ENCODE assay signal across 1 cellular context in the genomic region with DNA sequence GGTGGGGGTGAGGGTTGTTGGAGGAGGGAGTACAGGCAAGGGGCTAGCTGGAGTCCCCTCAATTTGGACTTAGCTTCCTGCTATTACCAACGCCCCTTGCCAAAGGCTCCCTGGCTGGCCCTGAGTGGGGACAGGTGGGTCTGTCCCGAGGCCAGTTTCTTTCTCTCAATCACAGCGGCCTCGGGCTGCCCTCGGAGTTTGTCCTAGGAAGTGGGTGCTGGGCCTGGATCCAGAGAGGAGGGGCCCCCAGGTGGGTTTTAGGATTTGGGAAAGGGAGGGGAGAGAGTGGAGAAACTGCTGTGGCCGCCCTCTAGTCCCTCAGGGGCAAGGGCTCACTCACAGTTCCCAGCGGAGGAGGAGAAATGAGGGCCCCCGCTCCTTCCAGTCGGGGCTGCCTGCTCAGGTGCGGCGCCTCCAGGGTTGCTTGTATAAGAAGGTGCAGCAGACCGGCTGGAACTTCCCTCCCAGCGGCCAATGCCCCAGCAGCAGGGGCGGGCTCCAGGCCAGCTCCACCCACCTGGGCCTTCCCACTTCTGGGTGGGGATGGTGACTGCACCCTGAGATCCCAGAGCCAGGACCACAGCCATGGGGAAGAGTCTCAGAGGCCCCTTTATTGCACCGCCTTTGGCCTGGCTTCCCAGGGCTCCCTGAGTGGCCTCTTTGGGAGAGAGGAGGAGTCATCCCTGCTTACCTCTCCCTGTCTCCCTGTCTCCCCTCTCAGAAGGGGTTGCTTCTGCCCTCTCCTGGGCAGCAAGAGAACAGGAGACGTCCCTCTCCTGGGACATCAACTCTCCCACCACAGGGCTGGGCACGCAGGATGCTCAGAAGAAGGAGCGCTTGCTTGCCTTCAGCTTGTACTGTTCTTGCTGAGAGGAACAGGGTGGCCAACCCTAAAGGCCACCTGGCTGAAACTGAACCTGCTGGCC.
TF ChIP-seq lines count a peak whose summit lies in the region.

No MANE protein-coding gene starts in this region.

TF ChIP-seq in HepG2, 621 proteins besides CTCF, POLR2A, EP300 and RAD21 (continued from another document and continues in another):
- TF ChIP-seq ZNF224 (CRISPR knock-in tag; IDR thresholded peaks at IDR 0.05) (no peak), HDAC6 (IDR thresholded peaks at IDR 0.05; ENCODE audit: low read depth, low read length) (no peak), ZNF570 (CRISPR knock-in tag; IDR thresholded peaks at IDR 0.05; ENCODE audit: borderline replicate concordance) (no peak), ZNF816 (CRISPR knock-in tag; IDR thresholded peaks at IDR 0.05; ENCODE audit: borderline replicate concordance) (no peak), ZSCAN21 (CRISPR knock-in tag; IDR thresholded peaks at IDR 0.05; ENCODE audit: borderline replicate concordance) (no peak), ADNP (CRISPR knock-in tag; IDR thresholded peaks at IDR 0.05) (no peak), KLF16 (CRISPR knock-in tag; IDR thresholded peaks at IDR 0.05) (peak in 1 of 2 experiments; percentile 56; a peak in 1 of 4 replicates), KLF11 (CRISPR knock-in tag; IDR thresholded peaks at IDR 0.05) (no peak), ZNF430 (CRISPR knock-in tag; IDR thresholded peaks at IDR 0.05) (0 out of 2 replicates have a peak, but pooled peaks have one; percentile 51), GFI1 (CRISPR knock-in tag; IDR thresholded peaks at IDR 0.05; ENCODE audit: borderline replicate concordance) (no peak), ATF7 (IDR thresholded peaks at IDR 0.05) (no peak), ATF7 (CRISPR knock-in tag; IDR thresholded peaks at IDR 0.05) (no peak), STAG1 (CRISPR knock-in tag; IDR thresholded peaks at IDR 0.05) (peak; percentile 53), ARNT (IDR thresholded peaks at IDR 0.05) (no peak), ZFP90 (CRISPR knock-in tag; IDR thresholded peaks at IDR 0.05; ENCODE audit: borderline replicate concordance) (peak; percentile 43; the same call in 1 of the 2 replicates), THAP11 (CRISPR knock-in tag; IDR thresholded peaks at IDR 0.05) (peak; percentile 55), MLLT10 (CRISPR knock-in tag; IDR thresholded peaks at IDR 0.05) (no peak), ZNF24 (IDR thresholded peaks at IDR 0.05) (no peak), ZNF616 (CRISPR knock-in tag; IDR thresholded peaks at IDR 0.05; ENCODE audit: low read depth) (no peak; the same call in 1 of the 2 replicates), ZNF776 (CRISPR knock-in tag; IDR thresholded peaks at IDR 0.05) (no peak), NFKB2 (CRISPR knock-in tag; IDR thresholded peaks at IDR 0.05; ENCODE audit: borderline replicate concordance) (peak; percentile 90; the same call in 1 of the 2 replicates), NRL (CRISPR knock-in tag; IDR thresholded peaks at IDR 0.05; ENCODE audit: borderline replicate concordance) (peak; percentile 24; the same call in 1 of the 2 replicates), NR2C2 (CRISPR knock-in tag; IDR thresholded peaks at IDR 0.05; ENCODE audit: borderline replicate concordance) (no peak), NFYB (CRISPR knock-in tag; IDR thresholded peaks at IDR 0.05) (peak; percentile 66), MAF1 (CRISPR knock-in tag; IDR thresholded peaks at IDR 0.05; ENCODE audit: borderline replicate concordance) (no peak)
- TF ChIP-seq, protein P1, sequence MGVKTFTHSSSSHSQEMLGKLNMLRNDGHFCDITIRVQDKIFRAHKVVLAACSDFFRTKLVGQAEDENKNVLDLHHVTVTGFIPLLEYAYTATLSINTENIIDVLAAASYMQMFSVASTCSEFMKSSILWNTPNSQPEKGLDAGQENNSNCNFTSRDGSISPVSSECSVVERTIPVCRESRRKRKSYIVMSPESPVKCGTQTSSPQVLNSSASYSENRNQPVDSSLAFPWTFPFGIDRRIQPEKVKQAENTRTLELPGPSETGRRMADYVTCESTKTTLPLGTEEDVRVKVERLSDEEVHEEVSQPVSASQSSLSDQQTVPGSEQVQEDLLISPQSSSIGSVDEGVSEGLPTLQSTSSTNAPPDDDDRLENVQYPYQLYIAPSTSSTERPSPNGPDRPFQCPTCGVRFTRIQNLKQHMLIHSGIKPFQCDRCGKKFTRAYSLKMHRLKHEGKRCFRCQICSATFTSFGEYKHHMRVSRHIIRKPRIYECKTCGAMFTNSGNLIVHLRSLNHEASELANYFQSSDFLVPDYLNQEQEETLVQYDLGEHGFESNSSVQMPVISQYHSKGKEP (CRISPR knock-in tag; IDR thresholded peaks at IDR 0.05), result no peak
- TF ChIP-seq, protein P2, sequence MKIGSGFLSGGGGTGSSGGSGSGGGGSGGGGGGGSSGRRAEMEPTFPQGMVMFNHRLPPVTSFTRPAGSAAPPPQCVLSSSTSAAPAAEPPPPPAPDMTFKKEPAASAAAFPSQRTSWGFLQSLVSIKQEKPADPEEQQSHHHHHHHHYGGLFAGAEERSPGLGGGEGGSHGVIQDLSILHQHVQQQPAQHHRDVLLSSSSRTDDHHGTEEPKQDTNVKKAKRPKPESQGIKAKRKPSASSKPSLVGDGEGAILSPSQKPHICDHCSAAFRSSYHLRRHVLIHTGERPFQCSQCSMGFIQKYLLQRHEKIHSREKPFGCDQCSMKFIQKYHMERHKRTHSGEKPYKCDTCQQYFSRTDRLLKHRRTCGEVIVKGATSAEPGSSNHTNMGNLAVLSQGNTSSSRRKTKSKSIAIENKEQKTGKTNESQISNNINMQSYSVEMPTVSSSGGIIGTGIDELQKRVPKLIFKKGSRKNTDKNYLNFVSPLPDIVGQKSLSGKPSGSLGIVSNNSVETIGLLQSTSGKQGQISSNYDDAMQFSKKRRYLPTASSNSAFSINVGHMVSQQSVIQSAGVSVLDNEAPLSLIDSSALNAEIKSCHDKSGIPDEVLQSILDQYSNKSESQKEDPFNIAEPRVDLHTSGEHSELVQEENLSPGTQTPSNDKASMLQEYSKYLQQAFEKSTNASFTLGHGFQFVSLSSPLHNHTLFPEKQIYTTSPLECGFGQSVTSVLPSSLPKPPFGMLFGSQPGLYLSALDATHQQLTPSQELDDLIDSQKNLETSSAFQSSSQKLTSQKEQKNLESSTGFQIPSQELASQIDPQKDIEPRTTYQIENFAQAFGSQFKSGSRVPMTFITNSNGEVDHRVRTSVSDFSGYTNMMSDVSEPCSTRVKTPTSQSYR (CRISPR knock-in tag; IDR thresholded peaks at IDR 0.05; ENCODE audit: borderline replicate concordance), result no peak
- TF ChIP-seq, protein P3, sequence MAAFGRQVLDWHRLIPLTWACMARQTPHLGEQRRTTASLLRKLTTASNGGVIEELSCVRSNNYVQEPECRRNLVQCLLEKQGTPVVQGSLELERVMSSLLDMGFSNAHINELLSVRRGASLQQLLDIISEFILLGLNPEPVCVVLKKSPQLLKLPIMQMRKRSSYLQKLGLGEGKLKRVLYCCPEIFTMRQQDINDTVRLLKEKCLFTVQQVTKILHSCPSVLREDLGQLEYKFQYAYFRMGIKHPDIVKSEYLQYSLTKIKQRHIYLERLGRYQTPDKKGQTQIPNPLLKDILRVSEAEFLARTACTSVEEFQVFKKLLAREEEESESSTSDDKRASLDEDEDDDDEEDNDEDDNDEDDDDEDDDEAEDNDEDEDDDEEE (CRISPR knock-in tag; IDR thresholded peaks at IDR 0.05), result peak; percentile 79
- TF ChIP-seq, protein P4, sequence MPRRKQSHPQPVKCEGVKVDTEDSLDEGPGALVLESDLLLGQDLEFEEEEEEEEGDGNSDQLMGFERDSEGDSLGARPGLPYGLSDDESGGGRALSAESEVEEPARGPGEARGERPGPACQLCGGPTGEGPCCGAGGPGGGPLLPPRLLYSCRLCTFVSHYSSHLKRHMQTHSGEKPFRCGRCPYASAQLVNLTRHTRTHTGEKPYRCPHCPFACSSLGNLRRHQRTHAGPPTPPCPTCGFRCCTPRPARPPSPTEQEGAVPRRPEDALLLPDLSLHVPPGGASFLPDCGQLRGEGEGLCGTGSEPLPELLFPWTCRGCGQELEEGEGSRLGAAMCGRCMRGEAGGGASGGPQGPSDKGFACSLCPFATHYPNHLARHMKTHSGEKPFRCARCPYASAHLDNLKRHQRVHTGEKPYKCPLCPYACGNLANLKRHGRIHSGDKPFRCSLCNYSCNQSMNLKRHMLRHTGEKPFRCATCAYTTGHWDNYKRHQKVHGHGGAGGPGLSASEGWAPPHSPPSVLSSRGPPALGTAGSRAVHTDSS (CRISPR knock-in tag; conservative IDR thresholded peaks at IDR 0.05), result no peak
- TF ChIP-seq, protein P5, sequence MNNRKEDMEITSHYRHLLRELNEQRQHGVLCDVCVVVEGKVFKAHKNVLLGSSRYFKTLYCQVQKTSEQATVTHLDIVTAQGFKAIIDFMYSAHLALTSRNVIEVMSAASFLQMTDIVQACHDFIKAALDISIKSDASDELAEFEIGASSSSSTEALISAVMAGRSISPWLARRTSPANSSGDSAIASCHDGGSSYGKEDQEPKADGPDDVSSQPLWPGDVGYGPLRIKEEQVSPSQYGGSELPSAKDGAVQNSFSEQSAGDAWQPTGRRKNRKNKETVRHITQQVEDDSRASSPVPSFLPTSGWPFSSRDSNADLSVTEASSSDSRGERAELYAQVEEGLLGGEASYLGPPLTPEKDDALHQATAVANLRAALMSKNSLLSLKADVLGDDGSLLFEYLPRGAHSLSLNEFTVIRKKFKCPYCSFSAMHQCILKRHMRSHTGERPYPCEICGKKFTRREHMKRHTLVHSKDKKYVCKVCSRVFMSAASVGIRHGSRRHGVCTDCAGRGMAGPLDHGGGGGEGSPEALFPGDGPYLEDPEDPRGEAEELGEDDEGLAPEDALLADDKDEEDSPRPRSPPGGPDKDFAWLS (CRISPR knock-in tag; IDR thresholded peaks at IDR 0.05; ENCODE audit: borderline replicate concordance), result no peak
- TF ChIP-seq, protein P6, sequence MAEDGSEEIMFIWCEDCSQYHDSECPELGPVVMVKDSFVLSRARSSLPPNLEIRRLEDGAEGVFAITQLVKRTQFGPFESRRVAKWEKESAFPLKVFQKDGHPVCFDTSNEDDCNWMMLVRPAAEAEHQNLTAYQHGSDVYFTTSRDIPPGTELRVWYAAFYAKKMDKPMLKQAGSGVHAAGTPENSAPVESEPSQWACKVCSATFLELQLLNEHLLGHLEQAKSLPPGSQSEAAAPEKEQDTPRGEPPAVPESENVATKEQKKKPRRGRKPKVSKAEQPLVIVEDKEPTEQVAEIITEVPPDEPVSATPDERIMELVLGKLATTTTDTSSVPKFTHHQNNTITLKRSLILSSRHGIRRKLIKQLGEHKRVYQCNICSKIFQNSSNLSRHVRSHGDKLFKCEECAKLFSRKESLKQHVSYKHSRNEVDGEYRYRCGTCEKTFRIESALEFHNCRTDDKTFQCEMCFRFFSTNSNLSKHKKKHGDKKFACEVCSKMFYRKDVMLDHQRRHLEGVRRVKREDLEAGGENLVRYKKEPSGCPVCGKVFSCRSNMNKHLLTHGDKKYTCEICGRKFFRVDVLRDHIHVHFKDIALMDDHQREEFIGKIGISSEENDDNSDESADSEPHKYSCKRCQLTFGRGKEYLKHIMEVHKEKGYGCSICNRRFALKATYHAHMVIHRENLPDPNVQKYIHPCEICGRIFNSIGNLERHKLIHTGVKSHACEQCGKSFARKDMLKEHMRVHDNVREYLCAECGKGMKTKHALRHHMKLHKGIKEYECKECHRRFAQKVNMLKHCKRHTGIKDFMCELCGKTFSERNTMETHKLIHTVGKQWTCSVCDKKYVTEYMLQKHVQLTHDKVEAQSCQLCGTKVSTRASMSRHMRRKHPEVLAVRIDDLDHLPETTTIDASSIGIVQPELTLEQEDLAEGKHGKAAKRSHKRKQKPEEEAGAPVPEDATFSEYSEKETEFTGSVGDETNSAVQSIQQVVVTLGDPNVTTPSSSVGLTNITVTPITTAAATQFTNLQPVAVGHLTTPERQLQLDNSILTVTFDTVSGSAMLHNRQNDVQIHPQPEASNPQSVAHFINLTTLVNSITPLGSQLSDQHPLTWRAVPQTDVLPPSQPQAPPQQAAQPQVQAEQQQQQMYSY (CRISPR knock-in tag; IDR thresholded peaks at IDR 0.05), result no peak
- TF ChIP-seq, protein P7, sequence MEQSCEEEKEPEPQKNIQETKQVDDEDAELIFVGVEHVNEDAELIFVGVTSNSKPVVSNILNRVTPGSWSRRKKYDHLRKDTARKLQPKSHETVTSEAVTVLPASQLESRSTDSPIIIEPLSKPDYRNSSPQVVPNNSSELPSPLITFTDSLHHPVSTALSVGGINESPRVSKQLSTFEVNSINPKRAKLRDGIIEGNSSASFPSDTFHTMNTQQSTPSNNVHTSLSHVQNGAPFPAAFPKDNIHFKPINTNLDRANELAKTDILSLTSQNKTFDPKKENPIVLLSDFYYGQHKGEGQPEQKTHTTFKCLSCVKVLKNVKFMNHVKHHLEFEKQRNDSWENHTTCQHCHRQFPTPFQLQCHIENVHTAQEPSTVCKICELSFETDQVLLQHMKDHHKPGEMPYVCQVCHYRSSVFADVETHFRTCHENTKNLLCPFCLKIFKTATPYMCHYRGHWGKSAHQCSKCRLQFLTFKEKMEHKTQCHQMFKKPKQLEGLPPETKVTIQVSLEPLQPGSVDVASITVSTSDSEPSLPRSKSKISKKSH (CRISPR knock-in tag; IDR thresholded peaks at IDR 0.05; ENCODE audit: borderline replicate concordance), result no peak
- TF ChIP-seq, protein P8, sequence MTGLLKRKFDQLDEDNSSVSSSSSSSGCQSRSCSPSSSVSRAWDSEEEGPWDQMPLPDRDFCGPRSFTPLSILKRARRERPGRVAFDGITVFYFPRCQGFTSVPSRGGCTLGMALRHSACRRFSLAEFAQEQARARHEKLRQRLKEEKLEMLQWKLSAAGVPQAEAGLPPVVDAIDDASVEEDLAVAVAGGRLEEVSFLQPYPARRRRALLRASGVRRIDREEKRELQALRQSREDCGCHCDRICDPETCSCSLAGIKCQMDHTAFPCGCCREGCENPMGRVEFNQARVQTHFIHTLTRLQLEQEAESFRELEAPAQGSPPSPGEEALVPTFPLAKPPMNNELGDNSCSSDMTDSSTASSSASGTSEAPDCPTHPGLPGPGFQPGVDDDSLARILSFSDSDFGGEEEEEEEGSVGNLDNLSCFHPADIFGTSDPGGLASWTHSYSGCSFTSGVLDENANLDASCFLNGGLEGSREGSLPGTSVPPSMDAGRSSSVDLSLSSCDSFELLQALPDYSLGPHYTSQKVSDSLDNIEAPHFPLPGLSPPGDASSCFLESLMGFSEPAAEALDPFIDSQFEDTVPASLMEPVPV (CRISPR knock-in tag; IDR thresholded peaks at IDR 0.05), result no peak
- TF ChIP-seq, protein P9, sequence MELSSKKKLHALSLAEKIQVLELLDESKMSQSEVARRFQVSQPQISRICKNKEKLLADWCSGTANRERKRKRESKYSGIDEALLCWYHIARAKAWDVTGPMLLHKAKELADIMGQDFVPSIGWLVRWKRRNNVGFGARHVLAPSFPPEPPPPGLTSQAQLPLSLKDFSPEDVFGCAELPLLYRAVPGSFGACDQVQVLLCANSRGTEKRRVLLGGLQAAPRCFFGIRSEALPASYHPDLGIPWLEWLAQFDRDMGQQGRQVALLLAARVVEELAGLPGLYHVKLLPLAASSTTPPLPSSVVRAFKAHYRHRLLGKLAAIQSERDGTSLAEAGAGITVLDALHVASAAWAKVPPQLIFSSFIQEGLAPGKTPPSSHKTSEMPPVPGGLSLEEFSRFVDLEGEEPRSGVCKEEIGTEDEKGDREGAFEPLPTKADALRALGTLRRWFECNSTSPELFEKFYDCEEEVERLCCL (CRISPR knock-in tag; IDR thresholded peaks at IDR 0.05; ENCODE audit: borderline replicate concordance), result no peak
- TF ChIP-seq, protein P10, sequence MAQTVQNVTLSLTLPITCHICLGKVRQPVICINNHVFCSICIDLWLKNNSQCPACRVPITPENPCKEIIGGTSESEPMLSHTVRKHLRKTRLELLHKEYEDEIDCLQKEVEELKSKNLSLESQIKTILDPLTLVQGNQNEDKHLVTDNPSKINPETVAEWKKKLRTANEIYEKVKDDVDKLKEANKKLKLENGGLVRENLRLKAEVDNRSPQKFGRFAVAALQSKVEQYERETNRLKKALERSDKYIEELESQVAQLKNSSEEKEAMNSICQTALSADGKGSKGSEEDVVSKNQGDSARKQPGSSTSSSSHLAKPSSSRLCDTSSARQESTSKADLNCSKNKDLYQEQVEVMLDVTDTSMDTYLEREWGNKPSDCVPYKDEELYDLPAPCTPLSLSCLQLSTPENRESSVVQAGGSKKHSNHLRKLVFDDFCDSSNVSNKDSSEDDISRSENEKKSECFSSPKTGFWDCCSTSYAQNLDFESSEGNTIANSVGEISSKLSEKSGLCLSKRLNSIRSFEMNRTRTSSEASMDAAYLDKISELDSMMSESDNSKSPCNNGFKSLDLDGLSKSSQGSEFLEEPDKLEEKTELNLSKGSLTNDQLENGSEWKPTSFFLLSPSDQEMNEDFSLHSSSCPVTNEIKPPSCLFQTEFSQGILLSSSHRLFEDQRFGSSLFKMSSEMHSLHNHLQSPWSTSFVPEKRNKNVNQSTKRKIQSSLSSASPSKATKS (CRISPR knock-in tag; IDR thresholded peaks at IDR 0.05), result no peak
